14 cellular contexts compared by ENCODE assay signal in the genomic region with DNA sequence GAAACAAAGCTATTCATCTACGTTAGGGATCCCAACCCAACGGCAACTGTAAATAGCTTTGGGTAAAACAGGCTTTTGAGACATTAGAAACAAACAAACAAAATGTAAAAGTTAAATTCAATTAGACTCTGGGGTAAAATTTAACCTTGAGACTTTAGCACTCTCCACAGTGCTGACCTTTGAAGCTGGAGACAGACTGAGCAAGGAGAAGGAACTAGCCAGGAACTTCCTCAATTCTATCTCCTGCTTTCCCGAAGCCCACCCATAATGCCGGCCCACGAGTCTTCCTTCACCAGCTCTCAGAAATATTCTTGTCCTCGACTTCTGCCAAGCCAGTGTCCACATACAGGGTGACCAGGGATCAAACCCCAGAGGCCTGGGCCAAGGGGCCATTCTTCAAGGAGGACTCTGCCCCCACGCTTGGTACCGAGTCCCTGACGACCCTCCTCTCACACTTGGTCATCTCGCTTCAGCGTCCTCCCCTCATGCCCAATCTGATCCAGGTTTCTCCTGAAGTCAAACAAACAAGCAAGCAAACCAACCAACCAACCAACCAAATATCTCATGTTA.
"Had no signal": no experiment of that assay in that cellular context is flagged by ENCODE, and none has a peak within 500 bp of the region (broad histone marks: within the 10 kb centered on the region; RNA-seq: fewer than 3 reads in every experiment).

No MANE protein-coding gene starts in this region.

- H3K4me3 Mint-ChIP-seq: activated naive CD8-positive, alpha-beta T cell treated with anti-CD3 and anti-CD28 coated beads for 36 hours; stimulated activated effector memory CD8-positive, alpha-beta T cell treated with anti-CD3 and anti-CD28 coated beads, Interleukin-12 subunit alpha, Interleukin-12 subunit beta, amount 100 ng/mL, for 72 hours had no signal

- H3K27ac Mint-ChIP-seq: activated naive CD8-positive, alpha-beta T cell treated with anti-CD3 and anti-CD28 coated beads for 36 hours had no signal

- H3K9me3 ChIP-seq: neutrophil, thoracic aorta, uterus had no signal

- H3K27me3 Mint-ChIP-seq: activated naive CD8-positive, alpha-beta T cell treated with anti-CD3 and anti-CD28 coated beads for 36 hours had no signal

- ATAC-seq: foreskin keratinocyte; left ventricle myocardium superior; right cardiac atrium; stimulated activated effector memory CD8-positive, alpha-beta T cell treated with anti-CD3 and anti-CD28 coated beads, Interleukin-12 subunit alpha, Interleukin-12 subunit beta, amount 100 ng/mL, for 72 hours had no signal

- H3K9me3 Mint-ChIP-seq: activated naive CD8-positive, alpha-beta T cell treated with anti-CD3 and anti-CD28 coated beads for 36 hours; stimulated activated effector memory CD8-positive, alpha-beta T cell treated with anti-CD3 and anti-CD28 coated beads, Interleukin-12 subunit alpha, Interleukin-12 subunit beta, amount 100 ng/mL, for 72 hours had no signal

- H3K4me3 ChIP-seq: thoracic aorta, uterus had no signal

- DNase-seq: activated CD4-positive, alpha-beta T cell treated with anti-CD3 and anti-CD28 coated beads, Interleukin-2, amount 50 U/mL, for 1 hour; activated effector memory CD4-positive, alpha-beta T cell treated with anti-CD3 and anti-CD28 coated beads, Interleukin-2, amount 50 U/mL, for 16 hours; activated naive CD8-positive, alpha-beta T cell treated with anti-CD3 and anti-CD28 coated beads for 36 hours; activated T-cell treated with anti-CD3 and anti-CD28 coated beads, Interleukin-2, amount 50 U/mL, for 1 hour; anterior cingulate cortex; foreskin keratinocyte; left ventricle myocardium superior; right cardiac atrium; uterus had no signal

- H3K36me3 ChIP-seq: uterus had no signal

- H3K27ac ChIP-seq: foreskin keratinocyte, neutrophil, thoracic aorta, uterus had no signal

- H3K27me3 ChIP-seq: foreskin keratinocyte, neutrophil, uterus had no signal

- FAIRE-seq: endothelial cell of umbilical vein, islet of Langerhans had no signal

- H3K4me1 ChIP-seq: uterus had no signal
